ENCODE assay signal across 18 cellular contexts in the genomic region with DNA sequence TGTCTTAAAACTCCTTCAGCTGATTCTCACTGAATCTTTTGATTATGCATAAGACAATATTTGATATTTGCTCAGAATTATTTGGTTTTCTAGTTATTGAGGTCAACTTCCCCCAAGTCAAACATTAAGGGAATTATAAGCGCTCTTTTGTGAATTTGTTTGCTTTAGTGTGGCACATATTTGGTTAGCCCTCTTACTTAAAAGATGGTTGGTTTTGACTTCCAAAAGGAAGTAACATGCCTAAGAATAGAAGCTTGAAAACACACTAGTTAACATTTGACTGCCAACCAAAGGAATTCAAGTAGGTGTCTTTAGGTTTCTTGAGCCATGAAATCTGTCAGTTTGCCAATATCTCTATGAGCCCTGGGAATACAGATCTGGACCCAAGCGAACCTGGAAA. TPM values are rescaled to one million over a fixed set of nuclear protein-coding genes. Genes with fewer than 3 reads are reported as not detected.
"Had no signal": no experiment of that assay in that cellular context is flagged by ENCODE, and none has a peak within 500 bp of the region (broad histone marks: within the 10 kb centered on the region; RNA-seq: fewer than 3 reads in every experiment).

No MANE protein-coding gene starts in this region.

- H3K9me3 ChIP-seq: heart left ventricle, psoas muscle had no signal

- H3K4me1 ChIP-seq: psoas muscle had no signal

- DNase-seq: activated CD4-positive, alpha-beta T cell treated with anti-CD3 and anti-CD28 coated beads, Interleukin-2, amount 50 U/mL, for 4 hours; activated CD8-positive, alpha-beta memory T cell treated with anti-CD3 and anti-CD28 coated beads for 24 hours; activated CD8-positive, alpha-beta memory T cell treated with anti-CD3 and anti-CD28 coated beads, Interleukin-2, amount 50 U/mL, for 4 hours; activated T-cell treated with anti-CD3 and anti-CD28 coated beads, Interleukin-2, amount 50 U/mL, for 24 hours; aorta; caudate nucleus; heart left ventricle; mammary epithelial cell; natural killer cell; psoas muscle; right cardiac atrium; stimulated activated CD4-positive, alpha-beta T cell treated with anti-CD3 and anti-CD28 coated beads, Interleukin-4, amount 100 ng/mL, for 24 hours; stimulated activated naive CD8-positive, alpha-beta T cell treated with anti-CD3 and anti-CD28 coated beads, Interleukin-15, Interleukin-2, amounts not matched to agents 100 U/mL and 50 U/mL, for 24 hours; T-helper 1 cell had no signal

- H3K27ac ChIP-seq: heart left ventricle, psoas muscle had no signal

- H3K4me3 ChIP-seq: heart left ventricle, psoas muscle had no signal

- ATAC-seq: activated naive CD4-positive, alpha-beta T cell treated with anti-CD3 and anti-CD28 coated beads, Interleukin-2, amount 50 U/mL, for 72 hours; activated T-helper 17 cell treated with anti-CD3 and anti-CD28 coated beads, Interleukin-2, amount 50 U/mL, for 72 hours; heart left ventricle; left lobe of liver; natural killer cell; psoas muscle; right cardiac atrium; stimulated activated naive CD8-positive, alpha-beta T cell treated with anti-CD3 and anti-CD28 coated beads, Interleukin-15, Interleukin-2, amounts not matched to agents 100 U/mL and 50 U/mL, for 24 hours; WTC11 had no signal

- H3K27me3 ChIP-seq: heart left ventricle had no signal

RNA-seq across cellular contexts. Expression of a gene that starts 25.0 kb away (rescaled TPM):
- total RNA-seq: activated naive CD4-positive, alpha-beta T cell treated with anti-CD3 and anti-CD28 coated beads, Interleukin-2, amount 50 U/mL, for 72 hours; activated T-helper 17 cell treated with anti-CD3 and anti-CD28 coated beads, Interleukin-2, amount 50 U/mL, for 72 hours had no signal
